In genomic region chr3:185717121-185717520, GRCh38 we compare ENCODE assay signal across 10 cellular contexts.
A peak's percentile ranks its signal among the peaks of the same experiment; 100 is the strongest.
DNase-seq lines count a peak whose midpoint lies in the region; ATAC-seq and TF ChIP-seq lines count a peak whose summit lies in the region.
"Had no signal": no experiment of that assay in that cellular context is flagged by ENCODE, and none has a peak within 500 bp of the region (broad histone marks: within the 10 kb centered on the region; RNA-seq: fewer than 3 reads in every experiment).

No MANE protein-coding gene starts in this region.

- H3K4me1 Mint-ChIP-seq in endothelial cell (ENCODE audit: unreplicated experiment), result peaks cover 79% of the 10 kb centered on the region
- peaks cover 53% of the 10 kb centered on the region for H3K4me1 Mint-ChIP-seq in nephron progenitor cell

- H3K27me3 Mint-ChIP-seq in endothelial cell (ENCODE audit: unreplicated experiment) (peaks cover 18% of the 10 kb centered on the region), nephron progenitor cell (ENCODE audit: low read depth, poor library complexity) (peaks cover 4% of the 10 kb centered on the region)
- H3K27me3 Mint-ChIP-seq: dendritic cell treated with granulocyte-macrophage colony-stimulating factor and Interleukin-4, amounts not matched to agents 40 ng/mL and 50 ng/mL, for 4 days had no signal

- H3K4me3 Mint-ChIP-seq in endothelial cell (ENCODE audit: unreplicated experiment), result peak overlapping the region; percentile 33
- H3K4me3 Mint-ChIP-seq in nephron progenitor cell, result peak overlapping the region; percentile 72
- H3K4me3 Mint-ChIP-seq: activated CD4-positive, alpha-beta memory T cell treated with anti-CD3 and anti-CD28 coated beads for 36 hours; dendritic cell treated with granulocyte-macrophage colony-stimulating factor and Interleukin-4, amounts not matched to agents 40 ng/mL and 50 ng/mL, for 4 days had no signal

- peak; percentile 85 for DNase-seq in DMS 273 treated with DMSO at 0.1 percent for 48 hours (lab: John Stamatoyannopoulos, UW)
- DNase-seq in NCI-H524 treated with DMSO at 0.1 percent for 48 hours (lab: John Stamatoyannopoulos, UW), result peak; percentile 65
- no peak for DNase-seq in endothelial cell (ENCODE audit: low spot score)
- no peak for DNase-seq in nephron progenitor cell
- DNase-seq in NCI-H2171 treated with DMSO at 0.1 percent for 48 hours (lab: John Stamatoyannopoulos, UW), result no peak
- DNase-seq in NCI-H1105 (lab: John Stamatoyannopoulos, UW), result no peak
- no peak for DNase-seq in LoVo (ENCODE audit: low spot score)
- DNase-seq: activated CD4-positive, alpha-beta memory T cell treated with anti-CD3 and anti-CD28 coated beads for 36 hours had no signal

- ATAC-seq in GM21529 (IDR thresholded peaks at IDR 0.05; ENCODE audit: unreplicated experiment), result no peak

- H3K9me3 Mint-ChIP-seq in endothelial cell (ENCODE audit: unreplicated experiment), result no peaks in the 10 kb centered on the region
- no peaks in the 10 kb centered on the region for H3K9me3 Mint-ChIP-seq in nephron progenitor cell
- H3K9me3 Mint-ChIP-seq: activated CD4-positive, alpha-beta memory T cell treated with anti-CD3 and anti-CD28 coated beads for 36 hours; dendritic cell treated with granulocyte-macrophage colony-stimulating factor and Interleukin-4, amounts not matched to agents 40 ng/mL and 50 ng/mL, for 4 days had no signal

- peaks cover 22% of the 10 kb centered on the region for H3K36me3 Mint-ChIP-seq in endothelial cell (ENCODE audit: low read depth, unreplicated experiment)
- peaks cover 50% of the 10 kb centered on the region for H3K36me3 Mint-ChIP-seq in nephron progenitor cell (ENCODE audit: low read depth)
- H3K36me3 Mint-ChIP-seq: activated CD4-positive, alpha-beta memory T cell treated with anti-CD3 and anti-CD28 coated beads for 36 hours had no signal

- no peak for TF ChIP-seq CTCF in endothelial cell (IDR thresholded peaks at IDR 0.05; ENCODE audit: unreplicated experiment)
- TF ChIP-seq CTCF in nephron progenitor cell (IDR thresholded peaks at IDR 0.05), result no peak

- H3K27ac Mint-ChIP-seq in endothelial cell (ENCODE audit: unreplicated experiment) (peak overlapping the region; percentile 87), nephron progenitor cell (peak overlapping the region; percentile 90)
- H3K27ac Mint-ChIP-seq: activated CD4-positive, alpha-beta memory T cell treated with anti-CD3 and anti-CD28 coated beads for 36 hours; dendritic cell treated with granulocyte-macrophage colony-stimulating factor and Interleukin-4, amounts not matched to agents 40 ng/mL and 50 ng/mL, for 4 days had no signal

Comparison
In these comparisons a context has a peak if more than half of its experiments do, and no peak if none do; other contexts are left out.
1. DNase-seq: peak in DMS 273 treated with DMSO at 0.1 percent for 48 hours (single experiment) and NCI-H524 treated with DMSO at 0.1 percent for 48 hours (single experiment); none in endothelial cell (single experiment), nephron progenitor cell (single experiment), NCI-H2171 treated with DMSO at 0.1 percent for 48 hours (single experiment), NCI-H1105 (single experiment) and LoVo (single experiment).